Comparison of ENCODE assay signal across 8 cellular contexts in the genomic region with DNA sequence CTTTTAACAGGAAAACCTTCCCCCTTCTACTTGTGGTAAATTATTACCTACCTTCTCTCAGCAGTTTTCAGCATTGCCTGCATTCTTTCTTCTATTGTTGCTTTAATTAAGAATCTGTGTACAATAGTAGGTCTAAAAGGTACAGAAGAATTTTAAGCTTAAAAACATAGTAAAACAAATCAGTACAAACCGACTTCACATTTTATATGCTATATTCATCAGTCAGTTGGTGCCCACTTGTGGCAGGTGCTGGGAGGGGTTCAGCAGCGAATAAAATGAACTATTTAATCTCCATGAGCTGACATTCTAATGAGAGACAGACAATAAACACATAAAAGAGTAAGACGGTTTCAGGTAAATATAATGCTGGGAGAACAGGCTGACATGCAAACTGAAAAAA.
DNase-seq lines count a peak whose midpoint lies in the region; ATAC-seq and TF ChIP-seq lines count a peak whose summit lies in the region.

No MANE protein-coding gene starts in this region.

- H3K4me1 ChIP-seq in GM23338 (ENCODE audit: insufficient read depth) (peaks cover 8% of the 10 kb centered on the region; the same call in 1 of the 2 replicates), left lung (peaks cover 0 to 4% of the 10 kb centered on the region in 2 donors)

- no peaks in the 10 kb centered on the region for H3K27me3 Mint-ChIP-seq in CD14-positive monocyte (ENCODE audit: low read depth in 3 of 3)
- no peaks in the 10 kb centered on the region for H3K27me3 Mint-ChIP-seq in GM23338 (ENCODE audit: insufficient read depth, low read depth, poor library complexity)
- H3K27me3 Mint-ChIP-seq in stimulated activated naive B cell treated with anti-CD40 and anti-IgM and Interleukin-4, amounts not matched to agents 10 μg/mL and 1 μg/mL and 100 μg/mL, for 72 hours = no peaks in the 10 kb centered on the region

- no peak for ATAC-seq in GM23338
- no peak for ATAC-seq in HG03196 (IDR thresholded peaks at IDR 0.05; ENCODE audit: unreplicated experiment)
- ATAC-seq in left lung = no peak
- no peak for ATAC-seq in HG02870 (IDR thresholded peaks at IDR 0.05; ENCODE audit: unreplicated experiment)
- no peak for ATAC-seq in stimulated activated naive B cell treated with anti-CD40 and anti-IgM and Interleukin-4, amounts not matched to agents 10 μg/mL and 1 μg/mL and 100 μg/mL, for 72 hours (replicated peaks)

- no peaks in the 10 kb centered on the region for H3K27me3 ChIP-seq in GM23338 (ENCODE audit: insufficient read depth)
- H3K27me3 ChIP-seq in kidney epithelial cell (ENCODE audit: control insufficient read depth, insufficient read depth, low read length) = no peaks in the 10 kb centered on the region
- H3K27me3 ChIP-seq in left lung = no peaks in the 10 kb centered on the region

- H2AFZ ChIP-seq in GM23338 = no peak overlapping the region

- no peaks in the 10 kb centered on the region for H3F3A ChIP-seq in GM23338 (replicated peaks; ENCODE audit: low read depth)

- H4K20me1 ChIP-seq in GM23338 (replicated peaks; ENCODE audit: insufficient read depth) = no peaks in the 10 kb centered on the region

- H3K36me3 Mint-ChIP-seq in CD14-positive monocyte (peaks cover 12 to 15% of the 10 kb centered on the region in 2 donors), GM23338 (ENCODE audit: low read depth) (peaks cover 7% of the 10 kb centered on the region; the same call in 2 of the 3 replicates)
- peaks cover 10 to 11% of the 10 kb centered on the region in 2 donors for H3K36me3 Mint-ChIP-seq in stimulated activated naive B cell treated with anti-CD40 and anti-IgM and Interleukin-4, amounts not matched to agents 10 μg/mL and 1 μg/mL and 100 μg/mL, for 72 hours

- TF ChIP-seq CTCF in CD14-positive monocyte (IDR thresholded peaks at IDR 0.05) = peak; percentile 64
- peak; percentile 47 to 54 for TF ChIP-seq CTCF in GM23338 (conservative IDR thresholded peaks at IDR 0.05; ENCODE audit: low read depth in 2 of 2)
- peak; percentile 59 for TF ChIP-seq CTCF in kidney epithelial cell (IDR thresholded peaks at IDR 0.05; ENCODE audit: insufficient read depth, low read length, poor library complexity, severe bottlenecking)
- TF ChIP-seq CTCF in left lung (IDR thresholded peaks at IDR 0.05) = peak in 1 of 2 donors; percentile 24

- H3K36me3 ChIP-seq in GM23338 (ENCODE audit: insufficient read depth) (peaks cover 4% of the 10 kb centered on the region; the same call in 1 of the 2 replicates), kidney epithelial cell (ENCODE audit: control insufficient read depth, insufficient read depth, low read length) (no peaks in the 10 kb centered on the region), left lung (peaks cover 0 to 15% of the 10 kb centered on the region in 2 donors)

- no peaks in the 10 kb centered on the region for H3K9me3 ChIP-seq in left lung

- no peaks in the 10 kb centered on the region for H3K9me2 ChIP-seq in GM23338 (ENCODE audit: insufficient read depth)

- H3K27ac ChIP-seq in GM23338 (ENCODE audit: low read depth) (no peak overlapping the region), left lung (no peak overlapping the region)

- H3K79me2 ChIP-seq in GM23338 (replicated peaks; ENCODE audit: insufficient read depth) = no peaks in the 10 kb centered on the region

- H3K9me3 Mint-ChIP-seq in CD14-positive monocyte = no peaks in the 10 kb centered on the region
- H3K9me3 Mint-ChIP-seq in GM23338 = no peaks in the 10 kb centered on the region
- no peaks in the 10 kb centered on the region for H3K9me3 Mint-ChIP-seq in stimulated activated naive B cell treated with anti-CD40 and anti-IgM and Interleukin-4, amounts not matched to agents 10 μg/mL and 1 μg/mL and 100 μg/mL, for 72 hours

- H3K4me3 ChIP-seq in GM23338 = no peak overlapping the region
- no peak overlapping the region for H3K4me3 ChIP-seq in kidney epithelial cell (ENCODE audit: low read depth, low read length)
- H3K4me3 ChIP-seq in left lung = no peak overlapping the region

- no peak for DNase-seq in CD14-positive monocyte (ENCODE audit: low spot score)
- DNase-seq in GM23338 (ENCODE audit: low spot score) = peak; percentile 12
- DNase-seq in activated CD4-positive, alpha-beta T cell treated with anti-CD3 and anti-CD28 coated beads, Interleukin-2, amount 50 U/mL, for 4 hours = peak; percentile 2 to 7
- DNase-seq in kidney epithelial cell (ENCODE audit: low read depth) = no peak
- DNase-seq in left lung = no peak
- no peak for DNase-seq in stimulated activated naive B cell treated with anti-CD40 and anti-IgM and Interleukin-4, amounts not matched to agents 10 μg/mL and 1 μg/mL and 100 μg/mL, for 72 hours

- H3K4me1 Mint-ChIP-seq in CD14-positive monocyte (no peaks in the 10 kb centered on the region), GM23338 (no peaks in the 10 kb centered on the region)
- H3K4me1 Mint-ChIP-seq in stimulated activated naive B cell treated with anti-CD40 and anti-IgM and Interleukin-4, amounts not matched to agents 10 μg/mL and 1 μg/mL and 100 μg/mL, for 72 hours = no peaks in the 10 kb centered on the region

- no peak overlapping the region for H3K27ac Mint-ChIP-seq in CD14-positive monocyte
- H3K27ac Mint-ChIP-seq in GM23338 = no peak overlapping the region
- no peak overlapping the region for H3K27ac Mint-ChIP-seq in stimulated activated naive B cell treated with anti-CD40 and anti-IgM and Interleukin-4, amounts not matched to agents 10 μg/mL and 1 μg/mL and 100 μg/mL, for 72 hours

- no peak overlapping the region for H3K4me2 ChIP-seq in GM23338

- no peak overlapping the region for H3K4me3 Mint-ChIP-seq in CD14-positive monocyte
- H3K4me3 Mint-ChIP-seq in GM23338 = no peak overlapping the region
- no peak overlapping the region for H3K4me3 Mint-ChIP-seq in stimulated activated naive B cell treated with anti-CD40 and anti-IgM and Interleukin-4, amounts not matched to agents 10 μg/mL and 1 μg/mL and 100 μg/mL, for 72 hours

- intact Hi-C loops in CD14-positive monocyte (cut with micrococcal nuclease) = no loop called here
- intact Hi-C loops in left lung (cut with DNase I) = no loop called here

TF ChIP-seq in GM23338, 12 proteins besides CTCF, POLR2A, EP300 and RAD21 (continues in another document):
- TF ChIP-seq ZNF331 (CRISPR knock-in tag; IDR thresholded peaks at IDR 0.05; ENCODE audit: low read depth) (no peak), JUNB (IDR thresholded peaks at IDR 0.05; ENCODE audit: unreplicated experiment) (no peak), EZH2 (IDR thresholded peaks at IDR 0.05; ENCODE audit: low read depth, unreplicated experiment) (no peak), CREB1 (CRISPR knock-in tag; IDR thresholded peaks at IDR 0.05; ENCODE audit: low read depth) (no peak)
- TF ChIP-seq, protein P1, sequence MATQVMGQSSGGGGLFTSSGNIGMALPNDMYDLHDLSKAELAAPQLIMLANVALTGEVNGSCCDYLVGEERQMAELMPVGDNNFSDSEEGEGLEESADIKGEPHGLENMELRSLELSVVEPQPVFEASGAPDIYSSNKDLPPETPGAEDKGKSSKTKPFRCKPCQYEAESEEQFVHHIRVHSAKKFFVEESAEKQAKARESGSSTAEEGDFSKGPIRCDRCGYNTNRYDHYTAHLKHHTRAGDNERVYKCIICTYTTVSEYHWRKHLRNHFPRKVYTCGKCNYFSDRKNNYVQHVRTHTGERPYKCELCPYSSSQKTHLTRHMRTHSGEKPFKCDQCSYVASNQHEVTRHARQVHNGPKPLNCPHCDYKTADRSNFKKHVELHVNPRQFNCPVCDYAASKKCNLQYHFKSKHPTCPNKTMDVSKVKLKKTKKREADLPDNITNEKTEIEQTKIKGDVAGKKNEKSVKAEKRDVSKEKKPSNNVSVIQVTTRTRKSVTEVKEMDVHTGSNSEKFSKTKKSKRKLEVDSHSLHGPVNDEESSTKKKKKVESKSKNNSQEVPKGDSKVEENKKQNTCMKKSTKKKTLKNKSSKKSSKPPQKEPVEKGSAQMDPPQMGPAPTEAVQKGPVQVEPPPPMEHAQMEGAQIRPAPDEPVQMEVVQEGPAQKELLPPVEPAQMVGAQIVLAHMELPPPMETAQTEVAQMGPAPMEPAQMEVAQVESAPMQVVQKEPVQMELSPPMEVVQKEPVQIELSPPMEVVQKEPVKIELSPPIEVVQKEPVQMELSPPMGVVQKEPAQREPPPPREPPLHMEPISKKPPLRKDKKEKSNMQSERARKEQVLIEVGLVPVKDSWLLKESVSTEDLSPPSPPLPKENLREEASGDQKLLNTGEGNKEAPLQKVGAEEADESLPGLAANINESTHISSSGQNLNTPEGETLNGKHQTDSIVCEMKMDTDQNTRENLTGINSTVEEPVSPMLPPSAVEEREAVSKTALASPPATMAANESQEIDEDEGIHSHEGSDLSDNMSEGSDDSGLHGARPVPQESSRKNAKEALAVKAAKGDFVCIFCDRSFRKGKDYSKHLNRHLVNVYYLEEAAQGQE (IDR thresholded peaks at IDR 0.05; ENCODE audit: unreplicated experiment) = no peak

Comparison
In these comparisons a context has a peak if more than half of its experiments do, and no peak if none do; other contexts are left out.
1. DNase-seq: peak in GM23338 (single experiment) and activated CD4-positive, alpha-beta T cell treated with anti-CD3 and anti-CD28 coated beads, Interleukin-2, amount 50 U/mL, for 4 hours (2 of 2); none in CD14-positive monocyte (single experiment), kidney epithelial cell (single experiment), left lung (0 of 2) and stimulated activated naive B cell treated with anti-CD40 and anti-IgM and Interleukin-4, amounts not matched to agents 10 μg/mL and 1 μg/mL and 100 μg/mL, for 72 hours (single experiment).